ENCODE assay signal across 16 cellular contexts in genomic region chr2:23506460-23507266, GRCh38.
DNase-seq lines count a peak whose midpoint lies in the region; TF ChIP-seq lines count a peak whose summit lies in the region.
"Had no signal": no experiment of that assay in that cellular context is flagged by ENCODE, and none has a peak within 500 bp of the region (broad histone marks: within the 10 kb centered on the region; RNA-seq: fewer than 3 reads in every experiment).

No MANE protein-coding gene starts in this region.

- H3K18ac ChIP-seq in neuronal stem cell (ENCODE audit: low read length), result peak overlapping the region; percentile 39

- H3K14ac ChIP-seq in neuronal stem cell (ENCODE audit: low read length), result no peak overlapping the region

- H3K36me3 ChIP-seq in HEK293 (ENCODE audit: control insufficient read depth in 2 of 2, insufficient read depth in 1 of 2, low read length in 2 of 2) (no peaks in the 10 kb centered on the region), neuronal stem cell (replicated peaks in 1 of 2; ENCODE audit: control insufficient read depth in 2 of 2, insufficient read depth in 2 of 2, low read length in 2 of 2) (no peaks in the 10 kb centered on the region)

- no peaks in the 10 kb centered on the region for H3K27me3 ChIP-seq in neuronal stem cell (ENCODE audit: control insufficient read depth in 3 of 3, insufficient read depth in 3 of 3, low read depth in 1 of 3, low read length in 3 of 3)
- H3K27me3 ChIP-seq: foreskin keratinocyte, testis had no signal

- H3K4me3 ChIP-seq in HEK293 (ENCODE audit: low read depth, low read length), result no peak overlapping the region
- H3K4me3 ChIP-seq in choroid plexus epithelial cell (ENCODE audit: low read depth, low read length), result no peak overlapping the region
- H3K4me3 ChIP-seq in neuronal stem cell (ENCODE audit: low read length in 2 of 2), result no peak overlapping the region
- H3K4me3 ChIP-seq: testis had no signal

- H2AK5ac ChIP-seq in neuronal stem cell (ENCODE audit: low read depth, low read length), result no peak overlapping the region

- no peak overlapping the region for H3K27ac ChIP-seq in HEK293 (ENCODE audit: extremely low read depth, low read depth, low read length)
- H3K27ac ChIP-seq in neuronal stem cell (replicated peaks; ENCODE audit: low read length), result no peak overlapping the region
- H3K27ac ChIP-seq: testis had no signal

- no peak overlapping the region for H3K4me2 ChIP-seq in neuronal stem cell (ENCODE audit: insufficient read depth, low read length, poor library complexity, severe bottlenecking)

- no peaks in the 10 kb centered on the region for H3K79me1 ChIP-seq in neuronal stem cell (ENCODE audit: low read depth, low read length)

- no peak for TF ChIP-seq CTCF in HEK293 (tag by site-specific recombination; IDR thresholded peaks at IDR 0.05)
- TF ChIP-seq CTCF in choroid plexus epithelial cell (conservative IDR thresholded peaks at IDR 0.05; ENCODE audit: low read depth, low read length), result no peak

- no peak overlapping the region for H2BK120ac ChIP-seq in neuronal stem cell (ENCODE audit: low read depth, low read length)

- CTCF ChIA-PET in HEK293 (lab: Yijun Ruan, JAX), result interaction anchor here (0.7 to 1.2 kb wide), 3 partner anchors 10 to 219 kb away, joined by 3 read pairs; no protein-coding TSS in a partner anchor

- no peak overlapping the region for H2BK5ac ChIP-seq in neuronal stem cell (ENCODE audit: low read length)

- no peak overlapping the region for H3K4ac ChIP-seq in neuronal stem cell (ENCODE audit: low read length)

- no peak overlapping the region for H2BK12ac ChIP-seq in neuronal stem cell (ENCODE audit: low read length)

- no peak overlapping the region for H4K91ac ChIP-seq in neuronal stem cell (ENCODE audit: low read depth, low read length, poor library complexity)

- no peaks in the 10 kb centered on the region for H3K9me3 ChIP-seq in HEK293 (ENCODE audit: control insufficient read depth, insufficient read depth, low read depth, low read length)
- H3K9me3 ChIP-seq in neuronal stem cell (replicated peaks in 1 of 2; ENCODE audit: control insufficient read depth in 2 of 2, insufficient read depth in 1 of 2, low read depth in 1 of 2, low read length in 2 of 2), result no peaks in the 10 kb centered on the region
- H3K9me3 ChIP-seq: testis had no signal

- H3K4me1 ChIP-seq in HEK293 (ENCODE audit: control insufficient read depth, insufficient read depth, low read length) (no peaks in the 10 kb centered on the region), neuronal stem cell (ENCODE audit: control insufficient read depth in 2 of 2, insufficient read depth in 1 of 2, low read depth in 1 of 2, low read length in 2 of 2) (peaks cover 26 to 39% of the 10 kb centered on the region in 2 donors)

- no CpG with 5 or more reads among the region's 10 CpGs for WGBS in neuronal stem cell (ENCODE audit: extremely low coverage in 2 of 2, insufficient read length in 2 of 2, insufficient replicate concordance in 1 of 2), 2 donors

- no peak overlapping the region for H2BK15ac ChIP-seq in neuronal stem cell (ENCODE audit: low read length)

- DNase-seq in NOMO-1 (lab: John Stamatoyannopoulos, UW; ENCODE audit: unreplicated experiment in 2 of 2), result peak; percentile 60 to 68
- peak; percentile 37 for DNase-seq in choroid plexus epithelial cell (ENCODE audit: low read depth)
- no peak for DNase-seq in neuronal stem cell (ENCODE audit: low spot score)
- no peak for DNase-seq in NK-92 treated with Interleukin-12 subunit alpha and Interleukin-12 subunit beta, amount 100 ng/mL, for 24 hours (lab: John Stamatoyannopoulos, UW)
- DNase-seq in anterior cingulate cortex (lab: John Stamatoyannopoulos, UW), result no peak
- DNase-seq in NCI-H146 treated with DMSO at 0.1 percent for 48 hours (lab: John Stamatoyannopoulos, UW; ENCODE audit: unreplicated experiment), result no peak
- DNase-seq in activated CD8-positive, alpha-beta memory T cell treated with anti-CD3 and anti-CD28 coated beads, Interleukin-2, amount 50 U/mL, for 4 hours, result no peak
- DNase-seq: activated CD8-positive, alpha-beta memory T cell treated with anti-CD3 and anti-CD28 coated beads, Interleukin-2, amount 10 ng/mL, durations not matched to agents 7 days and 5 days; activated effector memory CD4-positive, alpha-beta T cell treated with anti-CD3 and anti-CD28 coated beads, Interleukin-2, amount 50 U/mL, for 16 hours; NCI-H1048; NCI-H2107; small intestine; T-helper 2 cell; testis had no signal

- H4K8ac ChIP-seq in neuronal stem cell (ENCODE audit: low read depth, low read length), result no peak overlapping the region

- H2AFZ ChIP-seq in neuronal stem cell (ENCODE audit: low read length), result no peak overlapping the region

- no peak overlapping the region for H3K9ac ChIP-seq in neuronal stem cell (ENCODE audit: low read depth, low read length, poor library complexity)

- H3K23ac ChIP-seq in neuronal stem cell (ENCODE audit: low read depth, low read length, poor library complexity), result no peak overlapping the region

- POLR2A ChIA-PET in HEK293 (lab: Yijun Ruan, JAX), result no interaction called here

TF ChIP-seq in HEK293, 187 proteins besides CTCF, POLR2A, EP300 and RAD21:
- TF ChIP-seq ATF2 (tag by site-specific recombination; IDR thresholded peaks at IDR 0.05; ENCODE audit: low read depth) (peak; percentile 71), ZNF24 (tag by site-specific recombination; IDR thresholded peaks at IDR 0.05) (0 out of 2 replicates have a peak, but pooled peaks have one; percentile 23), ZNF692 (tag by site-specific recombination; IDR thresholded peaks at IDR 0.05) (peak; percentile 82), YY1 (tag by site-specific recombination; IDR thresholded peaks at IDR 0.05) (no peak), FEZF1 (tag by site-specific recombination; IDR thresholded peaks at IDR 0.05) (no peak), ZSCAN30 (tag by site-specific recombination; IDR thresholded peaks at IDR 0.05) (peak; percentile 70; the same call in 1 of the 2 replicates), ZNF221 (tag by site-specific recombination; IDR thresholded peaks at IDR 0.05; ENCODE audit: borderline replicate concordance) (no peak), ZIC2 (tag by site-specific recombination; IDR thresholded peaks at IDR 0.05) (peak; percentile 61), ZNF629 (tag by site-specific recombination; IDR thresholded peaks at IDR 0.05) (peak; percentile 66; the same call in 1 of the 2 replicates), ZFP69B (tag by site-specific recombination; IDR thresholded peaks at IDR 0.05) (peak; percentile 54; the same call in 1 of the 2 replicates), ZBTB21 (tag by site-specific recombination; IDR thresholded peaks at IDR 0.05) (peak; percentile 75), ZNF660 (tag by site-specific recombination; IDR thresholded peaks at IDR 0.05) (0 out of 2 replicates have a peak, but pooled peaks have one; percentile 24), ZNF521 (tag by site-specific recombination; IDR thresholded peaks at IDR 0.05) (no peak), ZNF548 (tag by site-specific recombination; IDR thresholded peaks at IDR 0.05) (peak; percentile 64; the same call in 1 of the 2 replicates)

Comparison
In these comparisons a context has a peak if more than half of its experiments do, and no peak if none do; other contexts are left out.
1. DNase-seq: peak in NOMO-1 (2 of 2) and choroid plexus epithelial cell (single experiment); none in neuronal stem cell (single experiment), NK-92 treated with Interleukin-12 subunit alpha and Interleukin-12 subunit beta, amount 100 ng/mL, for 24 hours (single experiment), anterior cingulate cortex (0 of 58), NCI-H146 treated with DMSO at 0.1 percent for 48 hours (single experiment) and activated CD8-positive, alpha-beta memory T cell treated with anti-CD3 and anti-CD28 coated beads, Interleukin-2, amount 50 U/mL, for 4 hours (single experiment).